24 cellular contexts compared by ENCODE assay signal in genomic region chr12:24121911-24122310, GRCh38.
"Had no signal": no experiment of that assay in that cellular context is flagged by ENCODE, and none has a peak within 500 bp of the region (broad histone marks: within the 10 kb centered on the region; RNA-seq: fewer than 3 reads in every experiment).

No MANE protein-coding gene starts in this region.

- H3K36me3 ChIP-seq: breast epithelium had no signal

- H3K27me3 Mint-ChIP-seq: activated B cell treated with CpG ODN at 0.5 μM for 24 hours; activated CD4-positive, alpha-beta memory T cell treated with anti-CD3 and anti-CD28 coated beads for 36 hours; activated CD4-positive, alpha-beta T cell treated with anti-CD3 and anti-CD28 coated beads, Interleukin-2, amount 10 ng/mL, durations not matched to agents 7 days and 5 days; activated naive CD8-positive, alpha-beta T cell treated with anti-CD3 and anti-CD28 coated beads for 36 hours; activated T-helper 17 cell treated with anti-CD3 and anti-CD28 coated beads, Interleukin-2, amount 50 U/mL, for 72 hours; T-cell had no signal

- FAIRE-seq: TTC549 had no signal

- H3K4me3 Mint-ChIP-seq: activated B cell treated with CpG ODN at 0.5 μM for 24 hours; activated CD4-positive, alpha-beta memory T cell treated with anti-CD3 and anti-CD28 coated beads for 36 hours; activated CD4-positive, alpha-beta T cell treated with anti-CD3 and anti-CD28 coated beads, Interleukin-2, amount 10 ng/mL, durations not matched to agents 7 days and 5 days; activated naive CD4-positive, alpha-beta T cell treated with anti-CD3 and anti-CD28 coated beads for 36 hours; activated naive CD8-positive, alpha-beta T cell treated with anti-CD3 and anti-CD28 coated beads for 36 hours; activated T-cell treated with anti-CD3 and anti-CD28 coated beads, Interleukin-2, amount 50 U/mL, for 4 hours; activated T-helper 17 cell treated with anti-CD3 and anti-CD28 coated beads, Interleukin-2, amount 50 U/mL, for 72 hours; T-cell had no signal

- H3K4me1 ChIP-seq: breast epithelium had no signal

- H3K27ac Mint-ChIP-seq: activated B cell treated with CpG ODN at 0.5 μM for 24 hours; activated CD4-positive, alpha-beta memory T cell treated with anti-CD3 and anti-CD28 coated beads for 36 hours; activated CD4-positive, alpha-beta T cell treated with anti-CD3 and anti-CD28 coated beads, Interleukin-2, amount 10 ng/mL, durations not matched to agents 7 days and 5 days; activated naive CD4-positive, alpha-beta T cell treated with anti-CD3 and anti-CD28 coated beads for 36 hours; activated naive CD8-positive, alpha-beta T cell treated with anti-CD3 and anti-CD28 coated beads for 36 hours; activated T-helper 17 cell treated with anti-CD3 and anti-CD28 coated beads, Interleukin-2, amount 50 U/mL, for 72 hours; T-cell had no signal

- DNase-seq: activated B cell treated with CpG ODN at 0.5 μM for 24 hours; activated CD4-positive, alpha-beta memory T cell treated with anti-CD3 and anti-CD28 coated beads for 36 hours; activated CD4-positive, alpha-beta T cell treated with anti-CD3 and anti-CD28 coated beads, Interleukin-2, amount 10 ng/mL, durations not matched to agents 7 days and 5 days; activated CD8-positive, alpha-beta memory T cell treated with anti-CD3 and anti-CD28 coated beads for 24 hours; activated gamma-delta T cell; activated naive CD4-positive, alpha-beta T cell treated with anti-CD3 and anti-CD28 coated beads for 36 hours; activated naive CD8-positive, alpha-beta T cell treated with anti-CD3 and anti-CD28 coated beads for 36 hours; activated T-cell treated with anti-CD3 and anti-CD28 coated beads, Interleukin-2, amount 50 U/mL, for 4 hours; caudate nucleus; KG1; NCI-H1048; NCI-H1417; NCI-H1930; NCI-H345; NCI-H510A; NCI-H526 treated with DMSO at 0.1 percent for 48 hours; NCI-H82; SIG-M5; T-cell; T-helper 2 cell; T1000 had no signal

- H3K4me1 Mint-ChIP-seq: activated B cell treated with CpG ODN at 0.5 μM for 24 hours; activated CD4-positive, alpha-beta T cell treated with anti-CD3 and anti-CD28 coated beads, Interleukin-2, amount 10 ng/mL, durations not matched to agents 7 days and 5 days; activated naive CD8-positive, alpha-beta T cell treated with anti-CD3 and anti-CD28 coated beads for 36 hours; activated T-helper 17 cell treated with anti-CD3 and anti-CD28 coated beads, Interleukin-2, amount 50 U/mL, for 72 hours; T-cell had no signal

- H3K27ac ChIP-seq: breast epithelium had no signal

- H3K4me3 ChIP-seq: breast epithelium had no signal

- H3K36me3 Mint-ChIP-seq: activated CD4-positive, alpha-beta memory T cell treated with anti-CD3 and anti-CD28 coated beads for 36 hours; activated naive CD8-positive, alpha-beta T cell treated with anti-CD3 and anti-CD28 coated beads for 36 hours; T-cell had no signal

- H3K9me3 Mint-ChIP-seq: activated B cell treated with CpG ODN at 0.5 μM for 24 hours; activated CD4-positive, alpha-beta T cell treated with anti-CD3 and anti-CD28 coated beads, Interleukin-2, amount 10 ng/mL, durations not matched to agents 7 days and 5 days; activated naive CD4-positive, alpha-beta T cell treated with anti-CD3 and anti-CD28 coated beads for 36 hours; activated naive CD8-positive, alpha-beta T cell treated with anti-CD3 and anti-CD28 coated beads for 36 hours had no signal

- H3K27me3 ChIP-seq: breast epithelium had no signal

- H3K9me3 ChIP-seq: breast epithelium had no signal
